8 cellular contexts compared by ENCODE assay signal in the genomic region with DNA sequence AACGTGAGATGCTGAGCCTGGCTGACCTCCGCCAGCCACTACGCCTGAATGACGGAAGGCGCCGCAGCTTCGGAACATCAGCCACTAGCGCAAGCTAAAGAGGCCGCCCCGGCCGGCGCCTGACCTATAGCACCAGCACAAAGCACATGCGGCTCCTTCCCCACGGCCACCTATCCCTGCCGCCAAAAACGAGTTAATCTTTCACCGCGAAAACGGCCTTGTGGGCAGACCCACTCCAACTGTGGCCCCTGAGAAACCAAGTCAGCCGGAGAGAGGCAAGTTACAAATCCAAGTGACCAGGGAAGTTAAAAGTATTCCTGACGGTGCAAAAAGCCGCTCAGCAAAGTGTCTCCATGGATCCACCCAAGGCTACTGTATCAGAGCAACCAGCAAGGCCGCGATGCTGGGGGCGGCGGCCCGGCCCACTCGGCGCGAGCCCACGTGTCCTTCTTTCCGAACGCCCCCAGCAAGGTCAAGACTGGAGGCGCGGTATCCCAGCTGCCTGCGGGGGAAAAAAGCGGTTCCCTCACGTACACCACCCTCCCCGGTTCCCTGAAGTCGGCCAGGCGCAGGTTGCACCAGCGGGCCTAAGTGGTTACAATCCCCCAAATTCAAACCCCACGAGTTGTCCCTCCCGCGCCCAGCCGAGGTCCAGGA. TPM values are rescaled to one million over a fixed set of nuclear protein-coding genes. Genes with fewer than 3 reads are reported as not detected.
DNase-seq lines count a peak whose midpoint lies in the region; ATAC-seq and TF ChIP-seq lines count a peak whose summit lies in the region.

No MANE protein-coding gene starts in this region.

- DNase-seq in H9 (peak; percentile 58), MV-4-11 (lab: John Stamatoyannopoulos, UW) (peak; percentile 26), dedifferentiated amniotic fluid mesenchymal stem cell (ENCODE audit: extremely low spot score) (peak; percentile 21), left lung (peak; percentile 75 to 91), NCI-H187 treated with DMSO at 0.1 percent for 48 hours (lab: John Stamatoyannopoulos, UW) (no peak)
- DNase-seq in activated CD4-positive, alpha-beta T cell treated with anti-CD3 and anti-CD28 coated beads, Interleukin-2, amount 10 ng/mL, durations not matched to agents 7 days and 5 days = peak; percentile 57
- peak; percentile 37 to 38 for DNase-seq in stimulated activated CD4-positive, alpha-beta T cell treated with anti-CD3 and anti-CD28 coated beads, Interleukin-2, amount 100 ng/mL, for 48 hours

- H3K18ac ChIP-seq in H9 (ENCODE audit: insufficient read length, low read depth, low read length) = peak overlapping the region; percentile 76

- no peak overlapping the region; the same call in 1 of the 2 replicates for H3K4ac ChIP-seq in H9 (ENCODE audit: low read depth, low read length)

- POLR2A ChIA-PET in activated CD4-positive, alpha-beta T cell treated with anti-CD3 and anti-CD28 coated beads, Interleukin-2, amount 10 ng/mL, durations not matched to agents 7 days and 5 days (lab: Charles Lee) = interaction anchor here (0.6 to 1.0 kb wide), 3 partner anchors 14 to 206 kb away, joined by 3 read pairs; a partner anchor contains a TSS

- H2BK5ac ChIP-seq in H9 (ENCODE audit: insufficient read length, low read length) = no peak overlapping the region

- H3K4me1 Mint-ChIP-seq in H9 = peaks cover 35 to 41% of the 10 kb centered on the region in 2 experiments
- peaks cover 62% of the 10 kb centered on the region for H3K4me1 Mint-ChIP-seq in activated CD4-positive, alpha-beta T cell treated with anti-CD3 and anti-CD28 coated beads, Interleukin-2, amount 10 ng/mL, durations not matched to agents 7 days and 5 days

- H3K56ac ChIP-seq in H9 (ENCODE audit: insufficient read length, low read depth, low read length) = no peak overlapping the region

- H3K36me3 ChIP-seq in left lung = peaks cover 0 to 48% of the 10 kb centered on the region in 2 donors

- H4K5ac ChIP-seq in H9 (ENCODE audit: insufficient read length, low read depth, low read length) = no peak overlapping the region

- no peak overlapping the region for H2BK20ac ChIP-seq in H9 (ENCODE audit: low read depth, low read length, poor library complexity, severe bottlenecking)

- no peaks in the 10 kb centered on the region for H3K27me3 Mint-ChIP-seq in H9 (ENCODE audit: low read depth)
- H3K27me3 Mint-ChIP-seq in activated CD4-positive, alpha-beta T cell treated with anti-CD3 and anti-CD28 coated beads, Interleukin-2, amount 10 ng/mL, durations not matched to agents 7 days and 5 days = no peaks in the 10 kb centered on the region

- intact Hi-C loops in left lung (cut with DNase I) = no loop called here

- H3K4me3 ChIP-seq in GM08714 (ENCODE audit: low read length) = peak overlapping the region; percentile 88
- peak overlapping the region; percentile 69 to 94 for H3K4me3 ChIP-seq in left lung

- no peaks in the 10 kb centered on the region; a peak in 1 of 5 replicates for H3K9me3 Mint-ChIP-seq in H9
- no peaks in the 10 kb centered on the region for H3K9me3 Mint-ChIP-seq in activated CD4-positive, alpha-beta T cell treated with anti-CD3 and anti-CD28 coated beads, Interleukin-2, amount 10 ng/mL, durations not matched to agents 7 days and 5 days

- H3K9ac ChIP-seq in H9 (ENCODE audit: extremely low read depth, insufficient read length, low read length) = peak overlapping the region; percentile 90

- no peak overlapping the region for H2AK5ac ChIP-seq in H9 (ENCODE audit: insufficient read length, low read length)

- no peaks in the 10 kb centered on the region for H3K79me1 ChIP-seq in H9 (ENCODE audit: insufficient read depth, low read depth, low read length, poor library complexity, severe bottlenecking)

- no peak overlapping the region for H3K27ac ChIP-seq in H9 (ENCODE audit: insufficient read length, low read depth, low read length)
- H3K27ac ChIP-seq in left lung = peak overlapping the region; percentile 97 to 100

- no peak overlapping the region for H4K8ac ChIP-seq in H9 (replicated peaks; ENCODE audit: insufficient read length, low read depth, low read length)

- no peak overlapping the region for H4K91ac ChIP-seq in H9 (ENCODE audit: insufficient read length, low read depth, low read length)

- H2AFZ ChIP-seq in H9 (ENCODE audit: low read length) = no peak overlapping the region

- H3T11ph ChIP-seq in H9 (ENCODE audit: low read length) = no peak overlapping the region

- H2BK12ac ChIP-seq in H9 (ENCODE audit: insufficient read length, low read depth, low read length) = no peak overlapping the region

- H3K4me3 Mint-ChIP-seq in H9 = peak overlapping the region; percentile 98 to 99
- H3K4me3 Mint-ChIP-seq in activated CD4-positive, alpha-beta T cell treated with anti-CD3 and anti-CD28 coated beads, Interleukin-2, amount 10 ng/mL, durations not matched to agents 7 days and 5 days = peak overlapping the region; percentile 91

- no peaks in the 10 kb centered on the region for H3K27me3 ChIP-seq in H9 (ENCODE audit: insufficient read depth, low read length)
- no peaks in the 10 kb centered on the region for H3K27me3 ChIP-seq in left lung

- H3K4me2 ChIP-seq in H9 (ENCODE audit: insufficient read depth, insufficient read length, low read length) = peak overlapping the region; percentile 76

- CTCF ChIA-PET in activated CD4-positive, alpha-beta T cell treated with anti-CD3 and anti-CD28 coated beads, Interleukin-2, amount 10 ng/mL, durations not matched to agents 7 days and 5 days (lab: Charles Lee) = interaction anchor here (1.0 to 1.5 kb wide), 3 partner anchors 15 to 27 kb away, joined by 4 to 6 read pairs (median 4); no protein-coding TSS in a partner anchor

- no peak overlapping the region for H2BK120ac ChIP-seq in H9 (ENCODE audit: low read depth, low read length, poor library complexity, severe bottlenecking)

- H2BK15ac ChIP-seq in H9 (ENCODE audit: low read depth, low read length) = no peak overlapping the region

- no peak overlapping the region for H3K23ac ChIP-seq in H9 (ENCODE audit: insufficient read length, low read depth, low read length)

- peak; percentile 42 for ATAC-seq in left lung

- no peaks in the 10 kb centered on the region for H4K20me1 ChIP-seq in H9 (ENCODE audit: control insufficient read depth, insufficient read depth, insufficient read length)

- peaks cover 6% of the 10 kb centered on the region for H3K23me2 ChIP-seq in H9 (ENCODE audit: insufficient read length, low read depth, low read length, poor library complexity, severe bottlenecking)

- H3K4me1 ChIP-seq in H9 (ENCODE audit: insufficient read depth, low read length) (no peaks in the 10 kb centered on the region; the same call in 1 of the 2 replicates), left lung (peaks cover 24 to 67% of the 10 kb centered on the region in 2 donors)

- H3K79me2 ChIP-seq in H9 (ENCODE audit: insufficient read depth, low read length) = peaks cover 48% of the 10 kb centered on the region; the same call in 1 of the 2 replicates

- peak overlapping the region; percentile 62 for H3K14ac ChIP-seq in H9 (ENCODE audit: insufficient read depth, low read length)

- WGBS in H9 (ENCODE audit: extremely low coverage, insufficient read length, low lambda C conversion rate) = no CpG with 5 or more reads among the region's 46 CpGs

- peak overlapping the region; percentile 96 to 98 (median 98) for H3K27ac Mint-ChIP-seq in H9
- peak overlapping the region; percentile 98 for H3K27ac Mint-ChIP-seq in activated CD4-positive, alpha-beta T cell treated with anti-CD3 and anti-CD28 coated beads, Interleukin-2, amount 10 ng/mL, durations not matched to agents 7 days and 5 days

- H3K36me3 Mint-ChIP-seq in H9 (ENCODE audit: insufficient read depth in 1 of 3, low read depth in 3 of 3) = peaks cover 75 to 89% (median 85%) of the 10 kb centered on the region in 3 experiments
- peaks cover 70% of the 10 kb centered on the region for H3K36me3 Mint-ChIP-seq in activated CD4-positive, alpha-beta T cell treated with anti-CD3 and anti-CD28 coated beads, Interleukin-2, amount 10 ng/mL, durations not matched to agents 7 days and 5 days (ENCODE audit: low read depth)

- H3K9me3 ChIP-seq in H9 (ENCODE audit: control insufficient read depth, low read depth, low read length) (no peaks in the 10 kb centered on the region), left lung (no peaks in the 10 kb centered on the region)

- TF ChIP-seq CTCF in H9 (conservative IDR thresholded peaks at IDR 0.05) (no peak), left lung (IDR thresholded peaks at IDR 0.05) (no peak)

RNA-seq across cellular contexts. Expression of a gene that starts 0.6 kb away (rescaled TPM):
- 844 and 846 TPM in 2 replicates for total RNA-seq in H9 (2021)
- total RNA-seq in activated CD4-positive, alpha-beta T cell treated with anti-CD3 and anti-CD28 coated beads, Interleukin-2, amount 10 ng/mL, durations not matched to agents 7 days and 5 days = 100 to 1,000 TPM; 212 to 223 TPM
- 100 to 1,000 TPM; 183 to 253 TPM for total RNA-seq in left lung

RNA-seq across cellular contexts. Expression of a gene that starts 1.1 kb away (rescaled TPM):
- total RNA-seq in H9 (2021) (347 and 370 TPM in 2 replicates), left lung (10 to 100 TPM; 90.5 to 96.7 TPM)
- 10 to 100 TPM; 91.0 to 95.6 TPM for total RNA-seq in activated CD4-positive, alpha-beta T cell treated with anti-CD3 and anti-CD28 coated beads, Interleukin-2, amount 10 ng/mL, durations not matched to agents 7 days and 5 days

RNA-seq across cellular contexts. Expression of a gene that starts 16.8 kb away (rescaled TPM):
- total RNA-seq in H9 (2021) = 54.0 and 57.6 TPM in 2 replicates
- total RNA-seq in activated CD4-positive, alpha-beta T cell treated with anti-CD3 and anti-CD28 coated beads, Interleukin-2, amount 10 ng/mL, durations not matched to agents 7 days and 5 days = 10 to 100 TPM; 17.1 to 18.9 TPM
- 10 to 100 TPM; 23.0 to 27.7 TPM for total RNA-seq in left lung

RNA-seq across cellular contexts. Expression of a gene that starts 45.7 kb away (rescaled TPM):
- total RNA-seq in H9 (2021) (16.2 and 18.3 TPM in 2 replicates), left lung (10 to 100 TPM; 26.3 to 28.3 TPM)
- 10 to 100 TPM; 16.7 to 17.9 TPM for total RNA-seq in activated CD4-positive, alpha-beta T cell treated with anti-CD3 and anti-CD28 coated beads, Interleukin-2, amount 10 ng/mL, durations not matched to agents 7 days and 5 days
